In genomic region chr9:97307091-97307490, GRCh38 we compare ENCODE assay signal across 8 cellular contexts. TPM values are rescaled to one million over a fixed set of nuclear protein-coding genes. Genes with fewer than 3 reads are reported as not detected.
DNase-seq lines count a peak whose midpoint lies in the region; ATAC-seq and TF ChIP-seq lines count a peak whose summit lies in the region.

No MANE protein-coding gene starts in this region.

- peak overlapping the region; percentile 11; the same call in 1 of the 2 replicates for H3K9ac ChIP-seq in ES-I3 (ENCODE audit: low read depth, low read length)

- intact Hi-C loops in gastrocnemius medialis (cut with DNase I; ENCODE audit: low total_unique reads): no loop called here

- peak in 48 of 58 donors; percentile 8 to 80 (median 53) for DNase-seq in anterior cingulate cortex (lab: John Stamatoyannopoulos, UW)
- peak; percentile 83 for DNase-seq in iPS DF 19.7 (ENCODE audit: low read depth, low spot score)
- DNase-seq in gastrocnemius medialis: peak; percentile 22 to 53
- no peak for DNase-seq in NCI-H1105 treated with DMSO at 0.1 percent for 48 hours (lab: John Stamatoyannopoulos, UW)
- DNase-seq in GF-D8 (lab: John Stamatoyannopoulos, UW): no peak
- DNase-seq in effector CD4-positive, alpha-beta T cell: no peak
- no peak for DNase-seq in NCI-H345 treated with DMSO at 0.1 percent for 48 hours (lab: John Stamatoyannopoulos, UW; ENCODE audit: unreplicated experiment)

- peak overlapping the region; percentile 7 to 36 (median 20) for H3K4me3 ChIP-seq in gastrocnemius medialis

- H3K36me3 ChIP-seq in ES-I3 (ENCODE audit: insufficient read depth, low read length) (no peaks in the 10 kb centered on the region; the same call in 1 of the 2 replicates), gastrocnemius medialis (no peaks in the 10 kb centered on the region)

- H3K4me1 ChIP-seq in ES-I3 (ENCODE audit: insufficient read depth, low read length): peaks cover 6% of the 10 kb centered on the region; the same call in 1 of the 2 replicates
- no peaks in the 10 kb centered on the region for H3K4me1 ChIP-seq in gastrocnemius medialis

- in situ Hi-C loops in gastrocnemius medialis (cut with MboI; ENCODE audit: low sequenced_read_pairs in 4 of 4): no loop called here

- no peak for TF ChIP-seq POLR2A in gastrocnemius medialis (IDR thresholded peaks at IDR 0.05)

- H3K27me3 ChIP-seq in gastrocnemius medialis: no peaks in the 10 kb centered on the region

- TF ChIP-seq CTCF in gastrocnemius medialis (IDR thresholded peaks at IDR 0.05 in 4 of 5, conservative IDR thresholded peaks at IDR 0.05 in 1 of 5): peak in 1 of 5 experiments; percentile 14

- H3K9me3 ChIP-seq in ES-I3 (ENCODE audit: control insufficient read depth, insufficient read depth, low read length) (no peaks in the 10 kb centered on the region), gastrocnemius medialis (no peaks in the 10 kb centered on the region)

- H3K27ac ChIP-seq in gastrocnemius medialis: peak overlapping the region in 1 of 4 donors; percentile 26

- ATAC-seq in gastrocnemius medialis: peak; percentile 42 to 72

RNA-seq across cellular contexts. Expression of gene CCDC180, which starts 0.4 kb away (rescaled TPM):
- total RNA-seq in gastrocnemius medialis: 1 to 10 TPM in 3 of 4 donors, under 1 TPM in 1; 0.24 to 2.7 (median 1.9) TPM

Comparison
In these comparisons a context has a peak if more than half of its experiments do, and no peak if none do; other contexts are left out.
1. DNase-seq: peak in anterior cingulate cortex (48 of 58), iPS DF 19.7 (single experiment) and gastrocnemius medialis (2 of 2); none in NCI-H1105 treated with DMSO at 0.1 percent for 48 hours (single experiment), GF-D8 (single experiment), effector CD4-positive, alpha-beta T cell (single experiment) and NCI-H345 treated with DMSO at 0.1 percent for 48 hours (single experiment).